In genomic region chr1:32612189-32612881, GRCh38 we compare ENCODE assay signal across 8 cellular contexts. TPM values are rescaled to one million over a fixed set of nuclear protein-coding genes. Genes with fewer than 3 reads are reported as not detected.
DNase-seq lines count a peak whose midpoint lies in the region; FAIRE-seq and TF ChIP-seq lines count a peak whose summit lies in the region.

No MANE protein-coding gene starts in this region.

- peak in 1 of 2 donors; percentile 26 for TF ChIP-seq POLR2A in uterus (IDR thresholded peaks at IDR 0.05)

- FAIRE-seq in astrocyte (lab: Jason Lieb, UNC), result no peak

- H3K9ac ChIP-seq in astrocyte (ENCODE audit: low read length), result peak overlapping the region; percentile 74

- H3K27me3 Mint-ChIP-seq in IgD-negative memory B cell (peaks cover 2% of the 10 kb centered on the region), astrocyte (ENCODE audit: low read depth, unreplicated experiment) (no peaks in the 10 kb centered on the region)

- peak overlapping the region in 1 of 3 donors; percentile 71 for H3K27ac Mint-ChIP-seq in IgD-negative memory B cell
- H3K27ac Mint-ChIP-seq in astrocyte (ENCODE audit: unreplicated experiment), result no peak overlapping the region

- H3K9me3 ChIP-seq in astrocyte (ENCODE audit: insufficient read depth, low read depth, low read length) (no peaks in the 10 kb centered on the region), right atrium auricular region (no peaks in the 10 kb centered on the region), uterus (no peaks in the 10 kb centered on the region)

- peak overlapping the region; percentile 93 for H3K4me2 ChIP-seq in astrocyte (ENCODE audit: low read length)

- H3K4me3 ChIP-seq in astrocyte (ENCODE audit: insufficient read depth, low read depth, low read length) (peak overlapping the region; percentile 72), right atrium auricular region (peak overlapping the region; percentile 43 to 49), uterus (peak overlapping the region; percentile 27 to 36)

- H3K9me3 Mint-ChIP-seq in IgD-negative memory B cell, result no peaks in the 10 kb centered on the region
- no peaks in the 10 kb centered on the region for H3K9me3 Mint-ChIP-seq in astrocyte (ENCODE audit: unreplicated experiment)

- no peaks in the 10 kb centered on the region for H3K4me1 ChIP-seq in astrocyte (ENCODE audit: insufficient read depth, low read length)
- peaks cover 0 to 4% of the 10 kb centered on the region in 2 donors for H3K4me1 ChIP-seq in right atrium auricular region
- no peaks in the 10 kb centered on the region for H3K4me1 ChIP-seq in uterus

- DNase-seq in AG20443 (ENCODE audit: low spot score) (peak; percentile 96), GM19238 (ENCODE audit: insufficient read length, low spot score) (peak; percentile 76), SK-N-DZ (ENCODE audit: low spot score) (peak; percentile 71), astrocyte (ENCODE audit: low read depth) (peak; percentile 58), right atrium auricular region (ENCODE audit: low spot score) (peak; percentile 91), posterior cingulate gyrus (peak; percentile 86 to 99 (median 91)), uterus (peak; percentile 59 to 65)

- H3K4me3 Mint-ChIP-seq in IgD-negative memory B cell (peak overlapping the region; percentile 58 to 87 (median 71)), astrocyte (ENCODE audit: unreplicated experiment) (peak overlapping the region; percentile 52)

- no peaks in the 10 kb centered on the region for H4K20me1 ChIP-seq in astrocyte (ENCODE audit: insufficient read depth, low read length)

- H3K36me3 Mint-ChIP-seq in IgD-negative memory B cell (no peaks in the 10 kb centered on the region), astrocyte (ENCODE audit: low read depth, unreplicated experiment) (peaks cover 2% of the 10 kb centered on the region)

- TF ChIP-seq CTCF in astrocyte (IDR thresholded peaks at IDR 0.05; ENCODE audit: insufficient read depth, low read depth, low read length), result no peak
- peak in 1 of 2 donors; percentile 52 for TF ChIP-seq CTCF in right atrium auricular region (IDR thresholded peaks at IDR 0.05)
- TF ChIP-seq CTCF in uterus (IDR thresholded peaks at IDR 0.05), result peak; percentile 23 to 41 (median 32)

- H2AFZ ChIP-seq in astrocyte (ENCODE audit: low read depth, low read length), result peak overlapping the region; percentile 90

- H3K36me3 ChIP-seq in astrocyte (ENCODE audit: insufficient read depth, low read length) (no peaks in the 10 kb centered on the region), right atrium auricular region (no peaks in the 10 kb centered on the region), uterus (no peaks in the 10 kb centered on the region)

- H3K27ac ChIP-seq in astrocyte (ENCODE audit: low read depth, low read length) (peak overlapping the region; percentile 37), right atrium auricular region (peak overlapping the region; percentile 9 to 46), uterus (no peak overlapping the region)

- intact Hi-C loops in posterior cingulate gyrus (cut with DNase I) (no loop called here), uterus (cut with DNase I; ENCODE audit: low total_unique reads) (no loop called here)

- H3K4me1 Mint-ChIP-seq in IgD-negative memory B cell, result peaks cover 1 to 5% (median 4%) of the 10 kb centered on the region in 3 donors
- no peaks in the 10 kb centered on the region for H3K4me1 Mint-ChIP-seq in astrocyte (ENCODE audit: low read depth, unreplicated experiment)

- no peaks in the 10 kb centered on the region for H3K79me2 ChIP-seq in astrocyte (ENCODE audit: insufficient read depth, low read length)

- H3K27me3 ChIP-seq in astrocyte (ENCODE audit: insufficient read depth, low read length), result no peaks in the 10 kb centered on the region
- H3K27me3 ChIP-seq in right atrium auricular region, result no peaks in the 10 kb centered on the region
- no peaks in the 10 kb centered on the region for H3K27me3 ChIP-seq in uterus

RNA-seq across cellular contexts. Expression of gene ZBTB8OS, which starts 38.0 kb away (rescaled TPM):
- 78.1 TPM for polyA plus RNA-seq in IgD-negative memory B cell
- 86.8 and 99.1 TPM in 2 replicates for polyA plus RNA-seq in SK-N-DZ (2014; cell fraction: cytosol; rRNA removed)
- 64.6 and 79.7 TPM in 2 replicates for polyA plus RNA-seq in SK-N-DZ (2014; cell fraction: nucleus; rRNA removed)
- total RNA-seq in astrocyte, result 60.4 and 66.1 TPM in 2 replicates
- total RNA-seq in right atrium auricular region, result 10 to 100 TPM; 23.9 to 34.4 TPM
- 10 to 100 TPM in 2 of 4 donors, 1 to 10 TPM in 2; 2.6 to 37.2 (median 13.9) TPM for total RNA-seq in uterus

RNA-seq across cellular contexts. Expression of gene RBBP4, which starts 38.7 kb away (rescaled TPM):
- 227 TPM for polyA plus RNA-seq in IgD-negative memory B cell
- 225 and 264 TPM in 2 replicates for polyA plus RNA-seq in SK-N-DZ (2014; cell fraction: cytosol; rRNA removed)
- 149 and 231 TPM in 2 replicates for polyA plus RNA-seq in SK-N-DZ (2014; cell fraction: nucleus; rRNA removed)
- total RNA-seq in astrocyte, result 171 and 186 TPM in 2 replicates
- 10 to 100 TPM; 62.5 to 65.7 TPM for total RNA-seq in right atrium auricular region
- 100 to 1,000 TPM in 3 of 4 donors, 10 to 100 TPM in 1; 76.1 to 258 (median 193) TPM for total RNA-seq in uterus

Comparison
In these comparisons a context has a peak if more than half of its experiments do, and no peak if none do; other contexts are left out.
1. H3K27ac ChIP-seq: peak in astrocyte (single experiment) and right atrium auricular region (2 of 2); none in uterus (0 of 2).
2. Peak in every context shown above with its lines, with median percentiles within 50 percentile points of each other: DNase-seq and H3K4me3 ChIP-seq.